Comparison of ENCODE assay signal across 7 cellular contexts in the genomic region with DNA sequence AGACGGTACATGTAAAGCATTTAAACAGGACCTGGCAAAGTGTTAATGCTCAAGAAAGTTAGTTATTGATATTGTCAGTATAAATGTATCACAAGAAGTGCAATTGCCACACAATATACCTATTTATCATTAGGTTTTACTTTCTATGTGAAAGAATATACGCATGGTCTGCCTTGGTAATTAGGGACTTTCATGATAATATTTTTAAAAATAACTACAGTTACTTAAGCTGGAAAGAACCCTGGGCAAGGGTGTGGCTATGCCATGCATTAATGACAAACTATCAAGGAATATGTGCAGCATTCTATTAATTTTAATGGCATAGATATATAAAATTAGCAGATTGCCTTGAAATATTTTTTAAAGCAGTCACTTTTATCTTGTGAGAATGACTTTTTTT.
"Had no signal": no experiment of that assay in that cellular context is flagged by ENCODE, and none has a peak within 500 bp of the region (broad histone marks: within the 10 kb centered on the region; RNA-seq: fewer than 3 reads in every experiment).

No MANE protein-coding gene starts in this region.

- H3K4me2 ChIP-seq: KMS-11 had no signal

- H3K9ac ChIP-seq: KMS-11 had no signal

- H3K27ac ChIP-seq: HL-60, KMS-11 had no signal

- DNase-seq: IMR-90, KBM-7, KG1 had no signal

- H3K4me3 ChIP-seq: K562 had no signal

- ATAC-seq: HepG2, K562 had no signal
